Comparison of ENCODE assay signal across 14 cellular contexts in genomic region chr2:60899230-60899891, GRCh38. TPM values are rescaled to one million over a fixed set of nuclear protein-coding genes. Genes with fewer than 3 reads are reported as not detected.
DNase-seq lines count a peak whose midpoint lies in the region; ATAC-seq and TF ChIP-seq lines count a peak whose summit lies in the region.
"Had no signal": no experiment of that assay in that cellular context is flagged by ENCODE, and none has a peak within 500 bp of the region (broad histone marks: within the 10 kb centered on the region; RNA-seq: fewer than 3 reads in every experiment).

No MANE protein-coding gene starts in this region.

- no peaks in the 10 kb centered on the region for H3K4me1 ChIP-seq in gastrocnemius medialis

- H3K4me3 ChIP-seq in GM12865 (ENCODE audit: low read depth, low read length) (no peak overlapping the region), SU-DHL-6 (ENCODE audit: insufficient read depth, low read length, poor library complexity, severe bottlenecking) (no peak overlapping the region), gastrocnemius medialis (no peak overlapping the region)
- H3K4me3 ChIP-seq: lower lobe of right lung, skin epidermis had no signal

- in situ Hi-C loops in gastrocnemius medialis (cut with MboI; ENCODE audit: low sequenced_read_pairs in 4 of 4) = no loop called here

- TF ChIP-seq CTCF in GM12865 (IDR thresholded peaks at IDR 0.05; ENCODE audit: insufficient read depth, low read depth, low read length, missing control alignments) (no peak), SU-DHL-6 (IDR thresholded peaks at IDR 0.05; ENCODE audit: insufficient read depth, low read length, poor library complexity, severe bottlenecking) (no peak), gastrocnemius medialis (IDR thresholded peaks at IDR 0.05 in 4 of 5, conservative IDR thresholded peaks at IDR 0.05 in 1 of 5) (no peak)

- no peaks in the 10 kb centered on the region for H3K27me3 Mint-ChIP-seq in natural killer cell treated with Interleukin-12 subunit alpha and Interleukin-12 subunit beta and Interleukin-15 and Interleukin-18, amount 100 ng/mL, for 72 hours

- H3K27ac ChIP-seq in SU-DHL-6 (ENCODE audit: low read depth, low read length) (peak overlapping the region; percentile 37; the same call in 1 of the 2 replicates), gastrocnemius medialis (no peak overlapping the region)
- H3K27ac ChIP-seq: KMS-11, lower lobe of right lung had no signal

- no peak overlapping the region for H2AFZ ChIP-seq in SU-DHL-6 (ENCODE audit: low read depth, low read length, severe bottlenecking)

- H3K9ac ChIP-seq in SU-DHL-6 (ENCODE audit: low read length) = no peak overlapping the region
- H3K9ac ChIP-seq: KMS-11 had no signal

- no peaks in the 10 kb centered on the region for H3K9me3 Mint-ChIP-seq in natural killer cell treated with Interleukin-12 subunit alpha and Interleukin-12 subunit beta and Interleukin-15 and Interleukin-18, amount 100 ng/mL, for 72 hours
- H3K9me3 Mint-ChIP-seq: H9 had no signal

- peaks cover 91% of the 10 kb centered on the region for H3K79me2 ChIP-seq in SU-DHL-6 (ENCODE audit: insufficient read depth, low read length)

- no peaks in the 10 kb centered on the region for H3K9me2 ChIP-seq in SU-DHL-6 (replicated peaks; ENCODE audit: insufficient read depth, low read length)

- peak; percentile 50 for DNase-seq in GM12865 (ENCODE audit: low read depth)
- no peak for DNase-seq in natural killer cell treated with Interleukin-12 subunit alpha and Interleukin-12 subunit beta and Interleukin-15 and Interleukin-18, amount 100 ng/mL, for 72 hours (ENCODE audit: low spot score)
- no peak for DNase-seq in gastrocnemius medialis
- DNase-seq in glomerular visceral epithelial cell (ENCODE audit: extremely low spot score) = no peak
- DNase-seq in SHP77 (lab: John Stamatoyannopoulos, UW) = no peak
- DNase-seq: activated gamma-delta T cell, H9, lower lobe of right lung had no signal

- H3K9me3 ChIP-seq in SU-DHL-6 (ENCODE audit: insufficient read depth, low read length) (no peaks in the 10 kb centered on the region), gastrocnemius medialis (no peaks in the 10 kb centered on the region)
- H3K9me3 ChIP-seq: lower lobe of right lung had no signal

- H3K36me3 ChIP-seq in SU-DHL-6 (ENCODE audit: low read length) (peaks cover 84% of the 10 kb centered on the region), gastrocnemius medialis (peaks cover 3 to 46% of the 10 kb centered on the region in 2 donors)

- H3F3A ChIP-seq in SU-DHL-6 (ENCODE audit: insufficient read depth) = peaks cover 63% of the 10 kb centered on the region

- H3K27me3 ChIP-seq in SU-DHL-6 (ENCODE audit: low read length) (no peaks in the 10 kb centered on the region), gastrocnemius medialis (no peaks in the 10 kb centered on the region)

- ATAC-seq in GM19452 (IDR thresholded peaks at IDR 0.05; ENCODE audit: unreplicated experiment) (peak; percentile 56), GM21367 (IDR thresholded peaks at IDR 0.05; ENCODE audit: unreplicated experiment) (no peak), gastrocnemius medialis (no peak)
- ATAC-seq in natural killer cell treated with Interleukin-12 subunit alpha and Interleukin-12 subunit beta and Interleukin-15 and Interleukin-18, amount 100 ng/mL, for 72 hours = peak; percentile 74 to 77
- ATAC-seq: lower lobe of right lung, Panc1 had no signal

- H3K4me1 Mint-ChIP-seq in natural killer cell treated with Interleukin-12 subunit alpha and Interleukin-12 subunit beta and Interleukin-15 and Interleukin-18, amount 100 ng/mL, for 72 hours (ENCODE audit: low read depth in 2 of 2) = peaks cover 21 to 22% of the 10 kb centered on the region in 2 donors
- H3K4me1 Mint-ChIP-seq: H9 had no signal

- H3K4me3 Mint-ChIP-seq in natural killer cell treated with Interleukin-12 subunit alpha and Interleukin-12 subunit beta and Interleukin-15 and Interleukin-18, amount 100 ng/mL, for 72 hours = peak overlapping the region; percentile 27
- H3K4me3 Mint-ChIP-seq: H9 had no signal

- peaks cover 55% of the 10 kb centered on the region for H4K20me1 ChIP-seq in SU-DHL-6 (ENCODE audit: low read depth, low read length)

- peaks cover 10% of the 10 kb centered on the region for H3K36me3 Mint-ChIP-seq in natural killer cell treated with Interleukin-12 subunit alpha and Interleukin-12 subunit beta and Interleukin-15 and Interleukin-18, amount 100 ng/mL, for 72 hours

- no peak overlapping the region for H3K4me2 ChIP-seq in SU-DHL-6 (ENCODE audit: low read depth, low read length, poor library complexity, severe bottlenecking)
- H3K4me2 ChIP-seq: KMS-11 had no signal

- intact Hi-C loops in gastrocnemius medialis (cut with DNase I; ENCODE audit: low total_unique reads) = no loop called here

- peak overlapping the region; percentile 75 to 93 for H3K27ac Mint-ChIP-seq in natural killer cell treated with Interleukin-12 subunit alpha and Interleukin-12 subunit beta and Interleukin-15 and Interleukin-18, amount 100 ng/mL, for 72 hours
- H3K27ac Mint-ChIP-seq: H9 had no signal

- no peak for TF ChIP-seq POLR2A in gastrocnemius medialis (IDR thresholded peaks at IDR 0.05)

RNA-seq across cellular contexts. Expression of gene REL, which starts 18.0 kb away (rescaled TPM):
- 10 to 100 TPM; 26.7 to 77.0 TPM for total RNA-seq in natural killer cell treated with Interleukin-12 subunit alpha and Interleukin-12 subunit beta and Interleukin-15 and Interleukin-18, amount 100 ng/mL, for 72 hours
- 1 to 10 TPM; 4.2 to 7.6 (median 5.4) TPM for total RNA-seq in gastrocnemius medialis

Comparison
In these comparisons a context has a peak if more than half of its experiments do, and no peak if none do; other contexts are left out.
1. ATAC-seq: peak in GM19452 (single experiment) and natural killer cell treated with Interleukin-12 subunit alpha and Interleukin-12 subunit beta and Interleukin-15 and Interleukin-18, amount 100 ng/mL, for 72 hours (2 of 2); none in GM21367 (single experiment) and gastrocnemius medialis (0 of 2).